ENCODE assay signal across 8 cellular contexts in the genomic region with DNA sequence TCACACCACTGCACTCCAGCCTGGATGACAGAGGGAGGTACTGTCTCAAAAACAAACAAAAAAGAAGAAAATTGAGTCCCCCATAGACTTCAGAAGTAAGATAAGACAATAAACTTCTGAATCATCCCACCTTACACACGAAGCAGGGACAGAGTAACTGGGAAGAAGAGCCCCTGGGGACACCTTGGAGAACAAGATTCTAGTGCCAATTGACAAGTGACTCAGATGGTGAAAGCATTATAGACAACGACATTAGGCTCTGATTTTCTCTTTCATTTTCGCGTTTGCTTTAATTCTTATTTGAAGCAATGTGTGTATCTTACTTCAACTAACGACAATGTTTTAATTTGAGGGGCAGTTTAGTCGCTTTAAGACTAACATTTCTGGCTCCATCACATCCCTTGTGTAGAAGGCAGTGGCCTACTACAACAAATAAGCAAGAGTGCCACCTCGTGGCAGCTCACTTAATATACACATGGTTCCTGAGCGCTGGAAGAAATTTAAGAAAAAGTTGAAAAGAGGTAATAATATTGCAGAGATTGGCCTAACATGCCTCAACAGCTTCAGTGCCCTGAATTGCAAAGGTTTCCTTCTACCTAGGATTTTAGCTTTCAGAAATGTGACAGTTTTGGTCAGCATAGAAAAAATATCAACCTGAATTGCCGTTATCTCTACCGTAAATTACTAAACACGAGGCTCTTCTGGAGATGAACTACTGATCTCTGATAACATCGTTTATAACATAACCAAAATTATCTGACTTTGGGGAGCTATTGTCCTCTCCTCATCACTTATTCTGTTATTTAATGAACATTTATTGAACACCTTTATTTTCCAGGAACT. TPM values are rescaled to one million over a fixed set of nuclear protein-coding genes. Genes with fewer than 3 reads are reported as not detected.
DNase-seq lines count a peak whose midpoint lies in the region; ATAC-seq and TF ChIP-seq lines count a peak whose summit lies in the region.

No MANE protein-coding gene starts in this region.

- no peaks in the 10 kb centered on the region for H3K4me1 ChIP-seq in left lung

- DNase-seq in ACHN, result peak; percentile 75
- DNase-seq in NCI-H2196 (lab: John Stamatoyannopoulos, UW; ENCODE audit: unreplicated experiment), result peak; percentile 68
- peak; percentile 48 for DNase-seq in activated CD4-positive, CD25-positive, alpha-beta regulatory T cell treated with anti-CD3 and anti-CD28 coated beads, Interleukin-2, amount 50 U/mL, for 72 hours
- no peak for DNase-seq in chondrocyte (ENCODE audit: low spot score)
- peak in 1 of 2 donors; percentile 43 for DNase-seq in left lung
- peak; percentile 21 to 47 (median 32) for DNase-seq in stimulated activated CD4-positive, alpha-beta T cell treated with anti-CD3 and anti-CD28 coated beads, TNF-alpha, amount 100 ng/mL, for 48 hours (ENCODE audit: low read depth in 3 of 3)

- H3K4me1 Mint-ChIP-seq in chondrocyte (ENCODE audit: low read depth), result no peaks in the 10 kb centered on the region

- H3K27me3 Mint-ChIP-seq in chondrocyte (ENCODE audit: low read depth), result peaks cover 63% of the 10 kb centered on the region

- no peak overlapping the region for H3K4me3 ChIP-seq in left lung

- H3K9me3 Mint-ChIP-seq in chondrocyte (ENCODE audit: low read depth), result no peaks in the 10 kb centered on the region

- no peak overlapping the region for H3K4me3 Mint-ChIP-seq in chondrocyte (ENCODE audit: unreplicated experiment)

- H3K27ac Mint-ChIP-seq in chondrocyte (ENCODE audit: unreplicated experiment), result no peak overlapping the region

- in situ Hi-C loops in ACHN (cut with HindIII; ENCODE audit: low pct_ligation_motif_present, low pct_unique_long_range_greater_than_20kb, low sequenced_read_pairs), result no loop called here

- no peaks in the 10 kb centered on the region for H3K27me3 ChIP-seq in left lung

- H3K27ac ChIP-seq in left lung, result no peak overlapping the region

- intact Hi-C loops in left lung (cut with DNase I), result no loop called here

- no peaks in the 10 kb centered on the region for H3K36me3 ChIP-seq in left lung

- TF ChIP-seq CTCF in chondrocyte (IDR thresholded peaks at IDR 0.05) (peak; percentile 91), left lung (IDR thresholded peaks at IDR 0.05) (peak; percentile 55 to 58)

- H3K36me3 Mint-ChIP-seq in chondrocyte (ENCODE audit: low read depth), result no peaks in the 10 kb centered on the region

- H3K9me3 ChIP-seq in left lung, result no peaks in the 10 kb centered on the region

- ATAC-seq in GM18511 (IDR thresholded peaks at IDR 0.05; ENCODE audit: unreplicated experiment), result peak; percentile 96
- ATAC-seq in HG03064 (IDR thresholded peaks at IDR 0.05; ENCODE audit: low read depth, unreplicated experiment), result peak; percentile 79
- peak; percentile 89 for ATAC-seq in left lung

RNA-seq across cellular contexts. Expression of a gene that starts 36.7 kb away (rescaled TPM):
- total RNA-seq in chondrocyte (28.4 to 238 TPM (median 216 TPM) in 3 replicates), left lung (10 to 100 TPM; 22.3 to 52.5 TPM)
